13 cellular contexts compared by ENCODE assay signal in the genomic region with DNA sequence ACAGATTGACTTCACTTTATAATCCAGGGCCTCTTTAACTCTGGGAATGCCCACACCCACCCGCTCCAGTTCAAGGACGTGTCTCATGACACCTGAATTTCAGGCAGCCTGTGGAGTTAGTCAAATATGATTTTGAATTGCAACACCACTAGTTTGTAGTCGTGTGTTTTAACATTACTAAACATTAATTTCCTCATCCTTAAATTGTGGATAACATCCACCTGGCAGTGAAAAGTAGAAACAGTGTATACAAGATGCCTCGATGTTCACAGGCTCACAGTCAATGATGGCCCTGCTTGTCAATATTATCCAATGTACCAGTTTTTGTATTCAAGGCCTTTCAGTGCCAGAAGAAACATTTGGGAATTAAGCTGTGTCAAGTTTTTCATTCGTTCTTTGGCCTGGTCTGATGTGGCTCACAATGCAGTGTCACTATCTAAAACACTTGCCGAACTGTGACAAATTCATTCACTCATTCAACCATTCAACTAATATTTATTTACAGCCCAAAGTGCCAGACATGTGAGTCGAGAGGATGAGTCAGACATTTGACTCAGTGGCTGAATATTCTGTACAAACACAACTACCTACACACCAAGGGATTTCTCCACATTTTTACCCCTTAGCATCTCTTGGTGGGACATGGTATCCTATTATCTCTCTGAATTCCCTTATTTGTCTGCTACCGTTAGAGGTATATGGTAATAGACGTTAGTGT. TPM values are rescaled to one million over a fixed set of nuclear protein-coding genes. Genes with fewer than 3 reads are reported as not detected.
DNase-seq lines count a peak whose midpoint lies in the region; ATAC-seq and TF ChIP-seq lines count a peak whose summit lies in the region.
"Had no signal": no experiment of that assay in that cellular context is flagged by ENCODE, and none has a peak within 500 bp of the region (broad histone marks: within the 10 kb centered on the region; RNA-seq: fewer than 3 reads in every experiment).

No MANE protein-coding gene starts in this region.

- TF ChIP-seq CTCF in HCT116 (IDR thresholded peaks at IDR 0.05 in 2 of 3, conservative IDR thresholded peaks at IDR 0.05 in 1 of 3; ENCODE audit: borderline replicate concordance in 1 of 3, insufficient read depth in 1 of 3, low read depth in 2 of 3, low read length in 2 of 3) (no peak), fibroblast of villous mesenchyme (IDR thresholded peaks at IDR 0.05; ENCODE audit: insufficient read depth, low read depth, low read length) (no peak), upper lobe of right lung (IDR thresholded peaks at IDR 0.05) (no peak)

- H3K4me1 ChIP-seq in HCT116 (ENCODE audit: control insufficient read depth in 1 of 2, insufficient read depth in 2 of 2, low read length in 2 of 2) (peaks cover 9 to 20% of the 10 kb centered on the region in 2 experiments), upper lobe of right lung (no peaks in the 10 kb centered on the region)

- CTCF ChIA-PET in HCT116 (lab: Charles Lee), result interaction anchor here (0.8 to 1.0 kb wide), 2 partner anchors 59 to 270 kb away, joined by 3 to 4 read pairs; no protein-coding TSS in a partner anchor

- no peaks in the 10 kb centered on the region for H3K36me3 ChIP-seq in HCT116 (ENCODE audit: control insufficient read depth in 1 of 2, insufficient read depth in 2 of 2, low read length in 2 of 2)
- H3K36me3 ChIP-seq in SK-N-MC (ENCODE audit: insufficient read depth, low read length), result no peaks in the 10 kb centered on the region
- H3K36me3 ChIP-seq in upper lobe of right lung, result no peaks in the 10 kb centered on the region
- H3K36me3 ChIP-seq: esophagus muscularis mucosa had no signal

- H3K9me3 ChIP-seq in HCT116 (ENCODE audit: control insufficient read depth in 1 of 2, insufficient read depth in 1 of 2, low read depth in 1 of 2, low read length in 2 of 2), result no peaks in the 10 kb centered on the region
- no peaks in the 10 kb centered on the region for H3K9me3 ChIP-seq in SK-N-MC (ENCODE audit: low read depth, low read length)
- H3K9me3 ChIP-seq in upper lobe of right lung, result no peaks in the 10 kb centered on the region
- H3K9me3 ChIP-seq: esophagus muscularis mucosa had no signal

- BruUV-seq in HCT116 (replicated peaks; lab: Mats Ljungman, UMichigan), result no TSS peak

- intact Hi-C loops in HCT116 (cut with micrococcal nuclease), result no loop called here
- intact Hi-C loops in upper lobe of right lung (cut with DNase I), result no loop called here

- ATAC-seq in HCT116, result peak; percentile 68
- ATAC-seq in upper lobe of right lung, result peak; percentile 84
- ATAC-seq: activated naive CD8-positive, alpha-beta T cell treated with anti-CD3 and anti-CD28 coated beads, Interleukin-2, amount 50 U/mL, for 24 hours had no signal

- H3K9me2 ChIP-seq in HCT116 (ENCODE audit: insufficient read depth), result no peaks in the 10 kb centered on the region

- no peak for TF ChIP-seq RAD21 in HCT116 (IDR thresholded peaks at IDR 0.05; ENCODE audit: low read depth)

- no peak for TF ChIP-seq POLR2A in HCT116 (IDR thresholded peaks at IDR 0.05; ENCODE audit: borderline replicate concordance, extremely low read depth, insufficient read depth, insufficient read length)

- peak overlapping the region; percentile 62 for H3K4me2 ChIP-seq in HCT116 (ENCODE audit: low read length)

- H4K20me1 ChIP-seq in HCT116 (ENCODE audit: insufficient read depth), result no peaks in the 10 kb centered on the region

- peak; percentile 48 for DNase-seq in HCT116 (ENCODE audit: low read depth, low spot score)
- DNase-seq in SK-N-MC (ENCODE audit: low read depth, low spot score), result no peak
- DNase-seq in fibroblast of villous mesenchyme (ENCODE audit: low read depth), result peak; percentile 44
- peak; percentile 67 for DNase-seq in upper lobe of right lung
- DNase-seq in hippocampal formation (lab: John Stamatoyannopoulos, UW), result no peak
- DNase-seq in NCI-H1048 (lab: John Stamatoyannopoulos, UW), result no peak
- no peak for DNase-seq in NCI-H146 (lab: John Stamatoyannopoulos, UW)
- DNase-seq: activated CD4-positive, alpha-beta T cell treated with anti-CD3 and anti-CD28 coated beads for 48 hours; activated naive CD8-positive, alpha-beta T cell treated with anti-CD3 and anti-CD28 coated beads, Interleukin-2, amount 50 U/mL, for 24 hours; OCI-M1; stimulated activated CD4-positive, alpha-beta T cell treated with anti-CD3 and anti-CD28 coated beads, Interleukin-1b, Interleukin-23, amount 100 ng/mL, for 48 hours had no signal

- no peak overlapping the region for H3K27ac ChIP-seq in HCT116 (ENCODE audit: low read depth, low read length)
- 0 out of 2 replicates have a peak overlapping the region, but pooled peaks have one; percentile 46 for H3K27ac ChIP-seq in SK-N-MC
- H3K27ac ChIP-seq in upper lobe of right lung, result no peak overlapping the region
- H3K27ac ChIP-seq: esophagus muscularis mucosa had no signal

- H3K27me3 ChIP-seq in HCT116 (ENCODE audit: insufficient read depth, low read length), result no peaks in the 10 kb centered on the region
- H3K27me3 ChIP-seq in upper lobe of right lung, result peaks cover 20% of the 10 kb centered on the region

- RAD21 ChIA-PET in HCT116 (lab: Charles Lee; ENCODE audit: low non-redundant PET in 1 of 2, low total read pairs in 2 of 2, uncharacterized antibody in 2 of 2, unreplicated experiment in 2 of 2), result no interaction called here

- H3K4me3 ChIP-seq in HCT116 (replicated peaks in 1 of 2; ENCODE audit: low read depth in 1 of 2, low read length in 2 of 2), result no peak overlapping the region
- no peak overlapping the region for H3K4me3 ChIP-seq in SK-N-MC
- no peak overlapping the region for H3K4me3 ChIP-seq in fibroblast of villous mesenchyme (ENCODE audit: low read depth, low read length)
- no peak overlapping the region for H3K4me3 ChIP-seq in upper lobe of right lung
- H3K4me3 ChIP-seq: esophagus muscularis mucosa had no signal

- POLR2A ChIA-PET in HCT116 (lab: Charles Lee), result interaction anchor here (0.6 to 1.0 kb wide), 4 partner anchors 90 to 285 kb away, joined by 3 to 5 read pairs (median 4); partner anchors contain the start of genes RPS2 and TRAF7

- H2AFZ ChIP-seq in HCT116 (ENCODE audit: low read depth, low read length, poor library complexity, severe bottlenecking), result peak overlapping the region; percentile 89

- H3K9ac ChIP-seq in HCT116 (ENCODE audit: low read length) (no peak overlapping the region), SK-N-MC (ENCODE audit: insufficient read length) (no peak overlapping the region)

- no peaks in the 10 kb centered on the region for H3K79me2 ChIP-seq in HCT116 (ENCODE audit: insufficient read depth, low read length)

TF ChIP-seq in HCT116, 20 proteins besides CTCF, POLR2A, EP300 and RAD21:
- TF ChIP-seq TCF7L2 (IDR thresholded peaks at IDR 0.05; ENCODE audit: borderline replicate concordance, extremely low read depth, insufficient read depth, insufficient read length) (no peak), EZH2 (IDR thresholded peaks at IDR 0.05) (no peak), JUND (IDR thresholded peaks at IDR 0.05) (peak; percentile 78), SP1 (IDR thresholded peaks at IDR 0.05; ENCODE audit: low read depth) (peak; percentile 36; the same call in 1 of the 2 replicates), SRF (IDR thresholded peaks at IDR 0.05; ENCODE audit: low read depth) (0 out of 2 replicates have a peak, but pooled peaks have one; percentile 34), FOSL1 (IDR thresholded peaks at IDR 0.05; ENCODE audit: low read depth) (peak; percentile 83), YY1 (IDR thresholded peaks at IDR 0.05; ENCODE audit: extremely low read depth, insufficient replicate concordance, low read depth, low read length) (no peak), SIN3A (IDR thresholded peaks at IDR 0.05; ENCODE audit: low read depth) (0 out of 2 replicates have a peak, but pooled peaks have one; percentile 25)

RNA-seq across cellular contexts. Expression of gene MEIOB, which starts 1.4 kb away (rescaled TPM):
- total RNA-seq in HCT116 (2021; ENCODE audit: unreplicated experiment) (0.59 TPM), fibroblast of villous mesenchyme (under 0.01 TPM in 1 of 2 replicates, not detected in the other), upper lobe of right lung (not detected)
- polyA plus RNA-seq in HCT116 (2012), result 0.21 and 0.36 TPM in 2 replicates
- total RNA-seq: esophagus muscularis mucosa, mononuclear cell had no signal

RNA-seq across cellular contexts. Expression of gene FAHD1, which starts 43.5 kb away (rescaled TPM):
- total RNA-seq in HCT116 (2021; ENCODE audit: unreplicated experiment), result 25.8 TPM
- 22.7 and 27.1 TPM in 2 replicates for polyA plus RNA-seq in HCT116 (2012)
- 51.8 and 63.8 TPM in 2 replicates for total RNA-seq in fibroblast of villous mesenchyme
- total RNA-seq in upper lobe of right lung, result 17.2 TPM

RNA-seq across cellular contexts. Expression of gene HAGH, which starts 43.9 kb away (rescaled TPM):
- 39.1 TPM for total RNA-seq in HCT116 (2021; ENCODE audit: unreplicated experiment)
- 67.6 and 75.7 TPM in 2 replicates for polyA plus RNA-seq in HCT116 (2012)
- total RNA-seq in fibroblast of villous mesenchyme, result 22.5 and 24.6 TPM in 2 replicates
- total RNA-seq in upper lobe of right lung, result 71.8 TPM

RNA-seq across cellular contexts. Expression of gene HS3ST6, which starts 47.7 kb away (rescaled TPM):
- total RNA-seq in HCT116 (2021; ENCODE audit: unreplicated experiment) (not detected), fibroblast of villous mesenchyme (not detected in 2 replicates), upper lobe of right lung (not detected)
- not detected in 2 replicates for polyA plus RNA-seq in HCT116 (2012)
- total RNA-seq: esophagus muscularis mucosa, mononuclear cell had no signal

Comparison
In these comparisons a context has a peak if more than half of its experiments do, and no peak if none do; other contexts are left out.
1. DNase-seq: peak in HCT116 (single experiment), fibroblast of villous mesenchyme (single experiment) and upper lobe of right lung (single experiment); none in SK-N-MC (single experiment), hippocampal formation (0 of 2), NCI-H1048 (single experiment) and NCI-H146 (single experiment).